Comparison of ENCODE assay signal across 11 cellular contexts in genomic region chr3:39434574-39434973, GRCh38. TPM values are rescaled to one million over a fixed set of nuclear protein-coding genes. Genes with fewer than 3 reads are reported as not detected.
A peak's percentile ranks its signal among the peaks of the same experiment; 100 is the strongest.
DNase-seq lines count a peak whose midpoint lies in the region; ATAC-seq and TF ChIP-seq lines count a peak whose summit lies in the region.
"Had no signal": no experiment of that assay in that cellular context is flagged by ENCODE, and none has a peak within 500 bp of the region (broad histone marks: within the 10 kb centered on the region; RNA-seq: fewer than 3 reads in every experiment).

No MANE protein-coding gene starts in this region.

- DNase-seq in stimulated activated effector memory CD8-positive, alpha-beta T cell treated with anti-CD3 and anti-CD28 coated beads, Interleukin-12 subunit alpha, Interleukin-12 subunit beta, amount 100 ng/mL, for 72 hours (ENCODE audit: low spot score in 2 of 2), result no peak
- DNase-seq in hepatic stellate cell (ENCODE audit: low spot score) (no peak), T-cell (no peak)
- DNase-seq: activated T-cell treated with anti-CD3 and anti-CD28 coated beads for 4 hours, left ventricle myocardium inferior, T-helper 9 cell had no signal

- ATAC-seq in GM18870 (IDR thresholded peaks at IDR 0.05; ENCODE audit: unreplicated experiment), result peak; percentile 53
- ATAC-seq in HG02759 (IDR thresholded peaks at IDR 0.05; ENCODE audit: unreplicated experiment), result peak; percentile 83
- ATAC-seq in SK-N-SH treated with all-trans-retinoic acid at 6 μM for 48 hours, result peak; percentile 32; the same call in 2 of the 3 replicates
- peak; percentile 63 for ATAC-seq in stimulated activated effector memory CD8-positive, alpha-beta T cell treated with anti-CD3 and anti-CD28 coated beads, Interleukin-12 subunit alpha, Interleukin-12 subunit beta, amount 100 ng/mL, for 72 hours
- ATAC-seq in HG02588 (IDR thresholded peaks at IDR 0.05; ENCODE audit: unreplicated experiment), result no peak
- ATAC-seq in T-cell (replicated peaks in 1 of 4), result no peak

- peaks cover 6 to 14% of the 10 kb centered on the region in 2 donors for H3K27me3 Mint-ChIP-seq in T-cell

- no peaks in the 10 kb centered on the region for H3K36me3 Mint-ChIP-seq in stimulated activated effector memory CD8-positive, alpha-beta T cell treated with anti-CD3 and anti-CD28 coated beads, Interleukin-12 subunit alpha, Interleukin-12 subunit beta, amount 100 ng/mL, for 72 hours
- H3K36me3 Mint-ChIP-seq in T-cell, result no peaks in the 10 kb centered on the region

- CTCF ChIA-PET in T-cell (lab: Charles Lee), result no interaction called here

- H3K27ac Mint-ChIP-seq in stimulated activated effector memory CD8-positive, alpha-beta T cell treated with anti-CD3 and anti-CD28 coated beads, Interleukin-12 subunit alpha, Interleukin-12 subunit beta, amount 100 ng/mL, for 72 hours, result peak overlapping the region; percentile 60
- no peak overlapping the region for H3K27ac Mint-ChIP-seq in T-cell

- POLR2A ChIA-PET in T-cell (lab: Charles Lee), result no interaction called here

- H3K9me3 Mint-ChIP-seq in stimulated activated effector memory CD8-positive, alpha-beta T cell treated with anti-CD3 and anti-CD28 coated beads, Interleukin-12 subunit alpha, Interleukin-12 subunit beta, amount 100 ng/mL, for 72 hours, result no peaks in the 10 kb centered on the region
- H3K9me3 Mint-ChIP-seq in T-cell, result no peaks in the 10 kb centered on the region

- peaks cover 6% of the 10 kb centered on the region for H3K4me1 Mint-ChIP-seq in stimulated activated effector memory CD8-positive, alpha-beta T cell treated with anti-CD3 and anti-CD28 coated beads, Interleukin-12 subunit alpha, Interleukin-12 subunit beta, amount 100 ng/mL, for 72 hours
- no peaks in the 10 kb centered on the region for H3K4me1 Mint-ChIP-seq in T-cell

- no peak overlapping the region for H3K4me3 Mint-ChIP-seq in stimulated activated effector memory CD8-positive, alpha-beta T cell treated with anti-CD3 and anti-CD28 coated beads, Interleukin-12 subunit alpha, Interleukin-12 subunit beta, amount 100 ng/mL, for 72 hours
- H3K4me3 Mint-ChIP-seq in T-cell, result no peak overlapping the region

TF ChIP-seq in SK-N-SH treated with all-trans-retinoic acid at 6 μM for 48 hours, 23 proteins besides CTCF, POLR2A, EP300 and RAD21:
- TF ChIP-seq CREB5 (CRISPR knock-in tag; IDR thresholded peaks at IDR 0.05; ENCODE audit: low read depth) (no peak), SNAI2 (CRISPR knock-in tag; IDR thresholded peaks at IDR 0.05) (no peak), GLIS3 (CRISPR knock-in tag; IDR thresholded peaks at IDR 0.05) (no peak), RARB (CRISPR knock-in tag; IDR thresholded peaks at IDR 0.05) (no peak), ZNF8 (CRISPR knock-in tag; IDR thresholded peaks at IDR 0.05) (no peak), ZFP30 (CRISPR knock-in tag; IDR thresholded peaks at IDR 0.05) (no peak), PPARA (CRISPR knock-in tag; IDR thresholded peaks at IDR 0.05; ENCODE audit: borderline replicate concordance) (no peak)

RNA-seq across cellular contexts. Expression of gene RPSA, which starts 28.1 kb away (rescaled TPM):
- total RNA-seq in T-cell, result 1,000 to 10,000 TPM; 1,722 to 2,107 (median 1,965) TPM

RNA-seq across cellular contexts. Expression of gene MOBP, which starts 32.9 kb away (rescaled TPM):
- total RNA-seq in T-cell, result under 1 TPM in 1 of 5 donors, not detected in 4; 0.20 TPM
- total RNA-seq: left ventricle myocardium inferior, progenitor cell of endocrine pancreas had no signal

RNA-seq across cellular contexts. Expression of gene SLC25A38, which starts 51.4 kb away (rescaled TPM):
- 10 to 100 TPM; 40.2 to 53.6 (median 46.5) TPM for total RNA-seq in T-cell

Comparison
In these comparisons a context has a peak if more than half of its experiments do, and no peak if none do; other contexts are left out.
1. ATAC-seq: peak in GM18870 (single experiment), HG02759 (single experiment), SK-N-SH treated with all-trans-retinoic acid at 6 μM for 48 hours (single experiment) and stimulated activated effector memory CD8-positive, alpha-beta T cell treated with anti-CD3 and anti-CD28 coated beads, Interleukin-12 subunit alpha, Interleukin-12 subunit beta, amount 100 ng/mL, for 72 hours (single experiment); none in HG02588 (single experiment) and T-cell (0 of 4).